9 cellular contexts compared by ENCODE assay signal in genomic region chr4:109648266-109648996, GRCh38. TPM values are rescaled to one million over a fixed set of nuclear protein-coding genes. Genes with fewer than 3 reads are reported as not detected.
DNase-seq lines count a peak whose midpoint lies in the region; ATAC-seq and TF ChIP-seq lines count a peak whose summit lies in the region.
"Had no signal": no experiment of that assay in that cellular context is flagged by ENCODE, and none has a peak within 500 bp of the region (broad histone marks: within the 10 kb centered on the region; RNA-seq: fewer than 3 reads in every experiment).

No MANE protein-coding gene starts in this region.

- no peak overlapping the region for H3K4me3 ChIP-seq in vagina
- no peak overlapping the region for H3K4me3 ChIP-seq in WERI-Rb-1 (ENCODE audit: low read depth, low read length)

- H3K9me3 ChIP-seq in vagina (peaks cover 5% of the 10 kb centered on the region), WERI-Rb-1 (ENCODE audit: severe bottlenecking) (no peaks in the 10 kb centered on the region)

- no peak for DNase-seq in central memory CD8-positive, alpha-beta T cell (ENCODE audit: low spot score in 2 of 2)
- DNase-seq in vagina (ENCODE audit: extremely low spot score in 2 of 2) (no peak), H4 (ENCODE audit: low spot score) (no peak), WERI-Rb-1 (no peak)
- DNase-seq in stimulated activated CD8-positive, alpha-beta memory T cell treated with anti-CD3 and anti-CD28 coated beads, Interleukin-4, amount 100 ng/mL, for 48 hours = no peak

- peak overlapping the region; percentile 93 for H3K27ac Mint-ChIP-seq in central memory CD8-positive, alpha-beta T cell (ENCODE audit: low read depth)
- H3K27ac Mint-ChIP-seq: brain had no signal

- H3K27ac ChIP-seq in vagina (no peak overlapping the region), WERI-Rb-1 (no peak overlapping the region)

- peaks cover 11% of the 10 kb centered on the region for H3K9me3 Mint-ChIP-seq in central memory CD8-positive, alpha-beta T cell

- H3K27me3 ChIP-seq in vagina = no peaks in the 10 kb centered on the region
- no peaks in the 10 kb centered on the region for H3K27me3 ChIP-seq in WERI-Rb-1 (ENCODE audit: insufficient read depth, low read depth, severe bottlenecking)

- H3K4me1 ChIP-seq in vagina = no peaks in the 10 kb centered on the region

- peak overlapping the region; percentile 56 for H3K4me3 Mint-ChIP-seq in central memory CD8-positive, alpha-beta T cell
- H3K4me3 Mint-ChIP-seq: brain had no signal

- H3K4me1 Mint-ChIP-seq in central memory CD8-positive, alpha-beta T cell = peaks cover 34% of the 10 kb centered on the region
- H3K4me1 Mint-ChIP-seq: brain had no signal

- H3K27me3 Mint-ChIP-seq in central memory CD8-positive, alpha-beta T cell = no peaks in the 10 kb centered on the region
- H3K27me3 Mint-ChIP-seq: brain had no signal

- peak; percentile 48 for ATAC-seq in GM18499 (IDR thresholded peaks at IDR 0.05; ENCODE audit: insufficient read depth, unreplicated experiment)
- ATAC-seq in GM21360 (IDR thresholded peaks at IDR 0.05; ENCODE audit: unreplicated experiment) = peak; percentile 64
- peak; percentile 61 for ATAC-seq in HG03439 (IDR thresholded peaks at IDR 0.05; ENCODE audit: unreplicated experiment)
- peak; percentile 96 for ATAC-seq in central memory CD8-positive, alpha-beta T cell (replicated peaks; ENCODE audit: extremely low read depth, poor library complexity, severe bottlenecking)

- intact Hi-C loops in vagina (cut with DNase I) = no loop called here

- no peaks in the 10 kb centered on the region for H3K36me3 ChIP-seq in vagina
- H3K36me3 ChIP-seq in WERI-Rb-1 = no peaks in the 10 kb centered on the region

- TF ChIP-seq POLR2A in vagina (IDR thresholded peaks at IDR 0.05) = no peak

- TF ChIP-seq CTCF in vagina (IDR thresholded peaks at IDR 0.05) = no peak
- no peak for TF ChIP-seq CTCF in WERI-Rb-1 (IDR thresholded peaks at IDR 0.05; ENCODE audit: low read depth, low read length)

- H3K36me3 Mint-ChIP-seq in central memory CD8-positive, alpha-beta T cell (ENCODE audit: insufficient read depth) = peaks cover 6% of the 10 kb centered on the region

RNA-seq across cellular contexts. Expression of gene CASP6, which starts 54.8 kb away (rescaled TPM):
- total RNA-seq in vagina = 7.9 TPM
- 54.9 and 69.8 TPM in 2 replicates for total RNA-seq in H4 (2014; rRNA removed; shearing (Covaris generic))
